Comparison of ENCODE assay signal across 13 cellular contexts in the genomic region with DNA sequence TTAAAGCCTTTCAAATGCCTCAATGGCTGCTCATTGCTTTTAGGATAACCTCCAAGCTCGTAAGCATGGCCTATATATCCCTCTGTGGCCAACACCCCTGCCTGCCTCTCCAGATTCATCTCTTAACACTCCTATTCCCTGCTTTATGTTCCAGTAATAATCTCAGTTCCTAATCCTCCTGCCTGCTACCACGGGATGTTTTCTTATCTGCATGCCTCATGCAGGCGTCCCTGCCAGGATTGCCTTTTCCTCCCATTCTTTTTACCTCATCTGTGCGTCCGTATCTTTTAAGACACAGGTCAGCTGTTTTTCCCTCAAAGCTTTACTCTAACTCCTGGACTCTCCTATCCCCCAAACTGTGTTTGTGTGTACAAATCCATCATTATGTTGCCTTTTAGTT.
"Had no signal": no experiment of that assay in that cellular context is flagged by ENCODE, and none has a peak within 500 bp of the region (broad histone marks: within the 10 kb centered on the region; RNA-seq: fewer than 3 reads in every experiment).

No MANE protein-coding gene starts in this region.

- H3K27me3 ChIP-seq: pancreas, thyroid gland had no signal

- FAIRE-seq: pancreas had no signal

- H3K27ac ChIP-seq: lower lobe of right lung, pancreas, thyroid gland had no signal

- H3K36me3 ChIP-seq: pancreas, thyroid gland had no signal

- ATAC-seq: esophagus mucosa; lower lobe of right lung; stimulated activated naive B cell treated with anti-CD40 and anti-IgM and Interleukin-4, amounts not matched to agents 10 μg/mL and 1 μg/mL and 100 μg/mL, for 72 hours; T-helper 17 cell had no signal

- H3K4me3 ChIP-seq: lower lobe of right lung, pancreas, thyroid gland had no signal

- DNase-seq: activated CD4-positive, alpha-beta T cell treated with anti-CD3 and anti-CD28 coated beads, Interleukin-2, amount 10 ng/mL, durations not matched to agents 24 days and 14 days; activated CD4-positive, CD25-positive, alpha-beta regulatory T cell; activated CD8-positive, alpha-beta memory T cell treated with anti-CD3 and anti-CD28 coated beads for 24 hours; activated gamma-delta T cell treated with Interleukin-2 at 50 U/mL for 16 hours; aorta; lower lobe of right lung; pancreas; stimulated activated CD4-positive, alpha-beta T cell treated with anti-CD3 and anti-CD28 coated beads, Interleukin-15, amount 100 ng/mL, for 24 hours; stimulated activated CD4-positive, alpha-beta T cell treated with anti-CD3 and anti-CD28 coated beads, Interleukin-4, amount 100 ng/mL, for 1 hour; stimulated activated naive B cell treated with anti-CD40 and anti-IgM and Interleukin-4, amounts not matched to agents 10 μg/mL and 1 μg/mL and 100 μg/mL, for 72 hours; T-helper 17 cell; thyroid gland had no signal

- H3K9me3 ChIP-seq: lower lobe of right lung, pancreas, thyroid gland had no signal
